ENCODE assay signal across 17 cellular contexts in genomic region chr4:84085986-84086385, GRCh38.
A peak's percentile ranks its signal among the peaks of the same experiment; 100 is the strongest.
DNase-seq lines count a peak whose midpoint lies in the region; ATAC-seq and TF ChIP-seq lines count a peak whose summit lies in the region.
"Had no signal": no experiment of that assay in that cellular context is flagged by ENCODE, and none has a peak within 500 bp of the region (broad histone marks: within the 10 kb centered on the region; RNA-seq: fewer than 3 reads in every experiment).

No MANE protein-coding gene starts in this region.

- intact Hi-C loops in cardiac septum (cut with DNase I) (no loop called here), body of pancreas (cut with DNase I) (no loop called here)

- H3K9me3 ChIP-seq in body of pancreas, result no peaks in the 10 kb centered on the region
- H3K9me3 ChIP-seq: BE2C, Caco-2 had no signal

- H3K36me3 ChIP-seq in body of pancreas (replicated peaks in 1 of 2; ENCODE audit: insufficient read depth in 1 of 2, low read depth in 2 of 2), result no peaks in the 10 kb centered on the region
- H3K36me3 ChIP-seq: BE2C had no signal

- 68 to 72% methylated on average over 4 of the region's 4 CpGs for WGBS in body of pancreas, 2 donors

- no peaks in the 10 kb centered on the region for H3K27me3 ChIP-seq in body of pancreas
- H3K27me3 ChIP-seq: BE2C had no signal

- DNase-seq in DMS 273 (lab: John Stamatoyannopoulos, UW; ENCODE audit: unreplicated experiment), result peak; percentile 2
- no peak for DNase-seq in DMS 273 treated with DMSO at 0.1 percent for 48 hours (lab: John Stamatoyannopoulos, UW)
- peak; percentile 97 for DNase-seq in NCI-H82 (lab: John Stamatoyannopoulos, UW)
- peak; percentile 83 for DNase-seq in cerebellar cortex (ENCODE audit: low spot score)
- DNase-seq in NCI-H524 treated with DMSO at 0.1 percent for 48 hours (lab: John Stamatoyannopoulos, UW), result no peak
- DNase-seq in cardiac septum (ENCODE audit: low spot score), result no peak
- DNase-seq in body of pancreas, result no peak
- no peak for DNase-seq in NCI-H2227 treated with DMSO at 0.1 percent for 48 hours (lab: John Stamatoyannopoulos, UW)
- DNase-seq: BE2C; Caco-2; CD4-positive, CD25-positive, alpha-beta regulatory T cell; GDM1; GOT3; H9; KBM-7 had no signal

- no peaks in the 10 kb centered on the region for H3K4me1 ChIP-seq in body of pancreas
- H3K4me1 ChIP-seq: Caco-2 had no signal

- no peak for TF ChIP-seq CTCF in body of pancreas (IDR thresholded peaks at IDR 0.05)

- TF ChIP-seq POLR2A in body of pancreas (IDR thresholded peaks at IDR 0.05), result no peak

- no peak overlapping the region for H3K27ac ChIP-seq in body of pancreas
- H3K27ac ChIP-seq: 22Rv1 had no signal

- no peak overlapping the region for H3K4me3 ChIP-seq in body of pancreas

- ATAC-seq in body of pancreas, result no peak
- ATAC-seq: HepG2 had no signal

Comparison
In these comparisons a context has a peak if more than half of its experiments do, and no peak if none do; other contexts are left out.
1. DNase-seq: peak in DMS 273 (single experiment), NCI-H82 (single experiment) and cerebellar cortex (single experiment); none in DMS 273 treated with DMSO at 0.1 percent for 48 hours (single experiment), NCI-H524 treated with DMSO at 0.1 percent for 48 hours (single experiment), cardiac septum (single experiment), body of pancreas (0 of 4) and NCI-H2227 treated with DMSO at 0.1 percent for 48 hours (single experiment).